Comparison of ENCODE assay signal across 23 cellular contexts in genomic region chr1:98793136-98793535, GRCh38.
"Had no signal": no experiment of that assay in that cellular context is flagged by ENCODE, and none has a peak within 500 bp of the region (broad histone marks: within the 10 kb centered on the region; RNA-seq: fewer than 3 reads in every experiment).

No MANE protein-coding gene starts in this region.

- H3K4me3 ChIP-seq: ascending aorta, body of pancreas, Peyer's patch, SJCRH30 had no signal

- FAIRE-seq: bronchial epithelial cell had no signal

- H3K9me3 ChIP-seq: ascending aorta, body of pancreas, Peyer's patch, SJCRH30, SK-N-SH had no signal

- H3K4me1 ChIP-seq: ascending aorta, body of pancreas, Peyer's patch had no signal

- H3K4me2 ChIP-seq: SK-N-SH had no signal

- H3K36me3 ChIP-seq: ascending aorta, Peyer's patch, SJCRH30, WERI-Rb-1 had no signal

- H3K9ac ChIP-seq: SK-N-SH had no signal

- H3K27me3 ChIP-seq: ascending aorta, body of pancreas, Peyer's patch, SJCRH30 had no signal

- DNase-seq: activated CD4-positive, alpha-beta memory T cell treated with anti-CD3 and anti-CD28 coated beads, Interleukin-2, amount 10 ng/mL, durations not matched to agents 7 days and 5 days; activated CD4-positive, alpha-beta T cell treated with anti-CD3 and anti-CD28 coated beads for 36 hours; activated CD4-positive, alpha-beta T cell treated with anti-CD3 and anti-CD28 coated beads, Interleukin-2, amount 50 U/mL, for 1 hour; activated naive CD4-positive, alpha-beta T cell treated with anti-CD3 and anti-CD28 coated beads, Interleukin-2, amount 50 U/mL, for 16 hours; activated naive CD8-positive, alpha-beta T cell treated with anti-CD3 and anti-CD28 coated beads, Interleukin-2, amount 10 ng/mL, durations not matched to agents 7 days and 5 days; activated T-cell treated with anti-CD3 and anti-CD28 coated beads, Interleukin-2, amount 50 U/mL, for 72 hours; amniotic stem cell; body of pancreas; KG1; NCI-H1105 treated with DMSO at 0.1 percent for 48 hours; NCI-H1436 treated with DMSO at 0.1 percent for 48 hours; NCI-H187; NCI-H2081; NCI-H510A treated with DMSO at 0.1 percent for 48 hours; Peyer's patch; Right ventricle myocardium superior; SJCRH30; SK-N-SH; T-helper 1 cell; WERI-Rb-1 had no signal

- H3K27ac ChIP-seq: ascending aorta, body of pancreas, Peyer's patch, RWPE1, SJCRH30, WERI-Rb-1 had no signal
